ENCODE assay signal across 13 cellular contexts in the genomic region with DNA sequence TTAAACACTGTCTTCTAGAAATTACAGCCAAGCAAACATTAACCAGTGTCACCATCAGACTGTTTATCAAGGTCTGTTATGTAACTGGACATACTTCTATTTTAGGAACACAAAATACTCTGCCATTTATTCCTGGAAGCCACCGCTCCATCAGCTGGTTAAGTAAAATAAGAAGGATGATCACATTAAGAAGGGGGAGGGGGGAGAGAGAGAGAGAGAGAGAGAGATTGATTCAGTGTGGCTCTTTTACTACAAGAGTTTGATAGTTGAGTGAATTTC. TPM values are rescaled to one million over a fixed set of nuclear protein-coding genes. Genes with fewer than 3 reads are reported as not detected.
A peak's percentile ranks its signal among the peaks of the same experiment; 100 is the strongest.
DNase-seq lines count a peak whose midpoint lies in the region; ATAC-seq, FAIRE-seq and TF ChIP-seq lines count a peak whose summit lies in the region.
"Had no signal": no experiment of that assay in that cellular context is flagged by ENCODE, and none has a peak within 500 bp of the region (broad histone marks: within the 10 kb centered on the region; RNA-seq: fewer than 3 reads in every experiment).

No MANE protein-coding gene starts in this region.

- intact Hi-C loops in CD4-positive, alpha-beta memory T cell (cut with micrococcal nuclease), result no loop called here
- intact Hi-C loops in Right ventricle myocardium superior (cut with DNase I) (no loop called here), pancreas (cut with DNase I) (no loop called here)

- CTCF ChIA-PET in CD4-positive, alpha-beta memory T cell (lab: Charles Lee; ENCODE audit: partially characterized antibody), result interaction anchor here (1.1 to 1.3 kb wide), 2 partner anchors 12 to 15 kb away, joined by 4 read pairs; no protein-coding TSS in a partner anchor
- CTCF ChIA-PET in WTC11 (lab: Charles Lee), result no interaction called here

- TF ChIP-seq CTCF in pancreas (IDR thresholded peaks at IDR 0.05) (no peak), WTC11 (IDR thresholded peaks at IDR 0.05) (no peak)

- no peaks in the 10 kb centered on the region for H3K27me3 ChIP-seq in CD4-positive, alpha-beta memory T cell (ENCODE audit: insufficient read depth, low read length)
- no peaks in the 10 kb centered on the region for H3K27me3 ChIP-seq in pancreas

- ATAC-seq in Right ventricle myocardium superior (ENCODE audit: poor library complexity) (peak; percentile 61), pancreas (peak; percentile 62 to 77 (median 68)), HG02884 (IDR thresholded peaks at IDR 0.05; ENCODE audit: unreplicated experiment) (no peak), WTC11 (no peak), HG02610 (IDR thresholded peaks at IDR 0.05; ENCODE audit: unreplicated experiment) (no peak)

- peaks cover 7% of the 10 kb centered on the region for H3K36me3 ChIP-seq in CD4-positive, alpha-beta memory T cell (ENCODE audit: insufficient read depth, low read length)
- no peaks in the 10 kb centered on the region for H3K36me3 ChIP-seq in pancreas

- 3 to 6% methylated on average over 1 of the region's 1 CpG for WGBS in pancreas, 2 donors

- FAIRE-seq in pancreas (lab: Jason Lieb, UNC), result peak; percentile 60
- FAIRE-seq: colon had no signal

- peak overlapping the region in 5 of 7 donors; percentile 21 to 90 (median 65) for H3K27ac Mint-ChIP-seq in CD4-positive, alpha-beta memory T cell
- H3K27ac Mint-ChIP-seq in WTC11, result no peak overlapping the region

- no peak for DNase-seq in CD4-positive, alpha-beta memory T cell
- DNase-seq in NCI-H748 treated with DMSO at 0.1 percent for 48 hours (lab: John Stamatoyannopoulos, UW) (peak; percentile 62), Right ventricle myocardium superior (no peak), pancreas (no peak), OCI-M2 (lab: John Stamatoyannopoulos, UW; ENCODE audit: unreplicated experiment) (no peak), WTC11 (ENCODE audit: low spot score) (no peak)
- DNase-seq: NCI-H446; stimulated activated CD4-positive, alpha-beta T cell treated with anti-CD3 and anti-CD28 coated beads, Interleukin-4, amount 100 ng/mL, for 1 hour; SW 1271; trophoblast cell had no signal

- H3K4me3 Mint-ChIP-seq in CD4-positive, alpha-beta memory T cell, result peak overlapping the region in 2 of 8 donors; percentile 17 to 35
- H3K4me3 Mint-ChIP-seq in WTC11, result no peak overlapping the region

- H3K9me3 Mint-ChIP-seq in CD4-positive, alpha-beta memory T cell, result no peaks in the 10 kb centered on the region
- no peaks in the 10 kb centered on the region for H3K9me3 Mint-ChIP-seq in WTC11

- H3K4me1 ChIP-seq in CD4-positive, alpha-beta memory T cell (ENCODE audit: insufficient read depth, low read length), result peaks cover 77% of the 10 kb centered on the region
- peaks cover 5 to 30% (median 25%) of the 10 kb centered on the region in 3 donors for H3K4me1 ChIP-seq in pancreas

- H3K9me3 ChIP-seq in CD4-positive, alpha-beta memory T cell (ENCODE audit: control insufficient read depth in 1 of 2, low read length in 2 of 2), result no peaks in the 10 kb centered on the region
- H3K9me3 ChIP-seq in pancreas, result no peaks in the 10 kb centered on the region

- POLR2A ChIA-PET in CD4-positive, alpha-beta memory T cell (lab: Charles Lee; ENCODE audit: partially characterized antibody), result interaction anchor here (1.0 to 2.6 kb wide), 6 partner anchors 11 to 47 kb away, joined by 3 to 11 read pairs (median 8); a partner anchor contains a TSS
- POLR2A ChIA-PET in WTC11 (lab: Charles Lee), result no interaction called here

- H3K27me3 Mint-ChIP-seq in CD4-positive, alpha-beta memory T cell, result no peaks in the 10 kb centered on the region
- peaks cover 13% of the 10 kb centered on the region for H3K27me3 Mint-ChIP-seq in WTC11 (ENCODE audit: low read depth)

- H3K36me3 Mint-ChIP-seq in CD4-positive, alpha-beta memory T cell, result peaks cover 21 to 49% of the 10 kb centered on the region in 2 donors
- H3K36me3 Mint-ChIP-seq in WTC11, result no peaks in the 10 kb centered on the region; the same call in 1 of the 2 replicates

- no peak overlapping the region for H3K27ac ChIP-seq in CD4-positive, alpha-beta memory T cell (ENCODE audit: low read depth, low read length)
- H3K27ac ChIP-seq in pancreas, result peak overlapping the region in 3 of 4 donors; percentile 52 to 62 (median 59)

- peaks cover 55 to 87% (median 70%) of the 10 kb centered on the region in 4 donors for H3K4me1 Mint-ChIP-seq in CD4-positive, alpha-beta memory T cell
- peaks cover 45% of the 10 kb centered on the region for H3K4me1 Mint-ChIP-seq in WTC11

- H3K4me3 ChIP-seq in CD4-positive, alpha-beta memory T cell (ENCODE audit: low read length in 2 of 2), result no peak overlapping the region
- H3K4me3 ChIP-seq in pancreas, result no peak overlapping the region

TF ChIP-seq in WTC11, 78 proteins besides CTCF, POLR2A, EP300 and RAD21:
- TF ChIP-seq MYBL2 (CRISPR knock-in tag; IDR thresholded peaks at IDR 0.05) (no peak), ESRRA (CRISPR knock-in tag; IDR thresholded peaks at IDR 0.05; ENCODE audit: borderline replicate concordance) (no peak)

RNA-seq across cellular contexts. Expression of a gene that starts 47.9 kb away (rescaled TPM):
- total RNA-seq in CD4-positive, alpha-beta memory T cell, result 100 to 1,000 TPM; 179 to 187 TPM
- polyA plus RNA-seq in CD4-positive, alpha-beta memory T cell, result 100 to 1,000 TPM in 1 of 2 donors, 10 to 100 TPM in 1; 92.2 to 119 TPM
- total RNA-seq in Right ventricle myocardium superior (29.9 TPM), pancreas (10 to 100 TPM; 20.2 to 33.5 (median 21.4) TPM), WTC11 (2021) (19.6 to 20.2 TPM (median 19.6 TPM) in 3 replicates)
- polyA plus RNA-seq in pancreas, result 10 to 100 TPM in 1 of 2 donors, 1 to 10 TPM in 1; 6.3 to 14.3 TPM

Comparison
In these comparisons a context has a peak if more than half of its experiments do, and no peak if none do; other contexts are left out.
1. ATAC-seq: peak in Right ventricle myocardium superior (single experiment) and pancreas (4 of 4); none in HG02884 (single experiment), WTC11 (single experiment) and HG02610 (single experiment).